9 cellular contexts compared by ENCODE assay signal in genomic region chr10:69425513-69426298, GRCh38. TPM values are rescaled to one million over a fixed set of nuclear protein-coding genes. Genes with fewer than 3 reads are reported as not detected.
DNase-seq lines count a peak whose midpoint lies in the region; ATAC-seq and TF ChIP-seq lines count a peak whose summit lies in the region.
"Had no signal": no experiment of that assay in that cellular context is flagged by ENCODE, and none has a peak within 500 bp of the region (broad histone marks: within the 10 kb centered on the region; RNA-seq: fewer than 3 reads in every experiment).

No MANE protein-coding gene starts in this region.

- no peaks in the 10 kb centered on the region for H3K36me3 Mint-ChIP-seq in activated T-cell treated with anti-CD3 and anti-CD28 coated beads, Interleukin-2, amount 50 U/mL, for 4 hours (ENCODE audit: insufficient read depth)

- no peaks in the 10 kb centered on the region for H4K20me1 ChIP-seq in PC-3 (ENCODE audit: low read length)

- no peaks in the 10 kb centered on the region for H3K9me3 ChIP-seq in PC-3 (ENCODE audit: low read length)
- H3K9me3 ChIP-seq in stomach, result no peaks in the 10 kb centered on the region
- H3K9me3 ChIP-seq in heart right ventricle, result no peaks in the 10 kb centered on the region

- TF ChIP-seq EP300 in stomach (IDR thresholded peaks at IDR 0.05), result no peak

- no peak for TF ChIP-seq POLR2A in stomach (IDR thresholded peaks at IDR 0.05)

- no TSS peak for BruUV-seq in PC-3 (replicated peaks; lab: Mats Ljungman, UMichigan)

- no peaks in the 10 kb centered on the region for H3K27me3 ChIP-seq in PC-3 (ENCODE audit: low read length)
- H3K27me3 ChIP-seq in stomach, result no peaks in the 10 kb centered on the region
- no peaks in the 10 kb centered on the region for H3K27me3 ChIP-seq in heart right ventricle

- TF ChIP-seq CTCF in PC-3 (conservative IDR thresholded peaks at IDR 0.05; ENCODE audit: low read depth, low read length) (no peak), epithelial cell of esophagus (IDR thresholded peaks at IDR 0.05; ENCODE audit: insufficient read depth, low read depth, low read length, missing control alignments) (no peak), stomach (IDR thresholded peaks at IDR 0.05) (no peak), heart right ventricle (IDR thresholded peaks at IDR 0.05) (no peak)

- POLR2A ChIA-PET in PC-3 (lab: Charles Lee; ENCODE audit: unreplicated experiment), result interaction anchor here (0.6 kb wide), 2 partner anchors 21 to 212 kb away, joined by 4 to 7 read pairs; no protein-coding TSS in a partner anchor

- in situ Hi-C loops in ACHN (cut with HindIII; ENCODE audit: low pct_ligation_motif_present, low pct_unique_long_range_greater_than_20kb, low sequenced_read_pairs), result loop anchor here (10.0 kb wide), 2 partner anchors 69 to 209 kb away; partner anchors contain the start of gene FAM241B

- WGBS in stomach, 5 donors, result 25 to 51% (median 31%) methylated on average over 5 of the region's 5 CpGs
- 69 to 71% methylated on average over 5 of the region's 5 CpGs for WGBS in heart right ventricle, 2 donors

- CTCF ChIA-PET in PC-3 (lab: Charles Lee), result interaction anchor here (0.6 to 1.7 kb wide), 4 partner anchors 17 to 211 kb away, joined by 3 to 6 read pairs (median 4); no protein-coding TSS in a partner anchor

- no peak overlapping the region for H3K4me2 ChIP-seq in PC-3 (ENCODE audit: low read length)

- no peaks in the 10 kb centered on the region for H3K79me2 ChIP-seq in PC-3 (ENCODE audit: low read length)

- H3K36me3 ChIP-seq in PC-3 (ENCODE audit: low read depth, low read length), result no peaks in the 10 kb centered on the region
- no peaks in the 10 kb centered on the region for H3K36me3 ChIP-seq in stomach
- H3K36me3 ChIP-seq in heart right ventricle, result no peaks in the 10 kb centered on the region

- no peaks in the 10 kb centered on the region for H3K27me3 Mint-ChIP-seq in activated T-cell treated with anti-CD3 and anti-CD28 coated beads, Interleukin-2, amount 50 U/mL, for 4 hours (ENCODE audit: low read depth)

- H3K9ac ChIP-seq in PC-3 (ENCODE audit: low read length), result no peak overlapping the region

- no peaks in the 10 kb centered on the region for H3F3A ChIP-seq in PC-3 (ENCODE audit: low read length, unreplicated experiment)

- peaks cover 19% of the 10 kb centered on the region for H3K4me1 ChIP-seq in PC-3 (ENCODE audit: insufficient read depth, low read length)
- H3K4me1 ChIP-seq in stomach, result peaks cover 21 to 60% (median 35%) of the 10 kb centered on the region in 4 donors
- H3K4me1 ChIP-seq in heart right ventricle, result peaks cover 0 to 18% (median 6%) of the 10 kb centered on the region in 9 donors

- H3K9me3 Mint-ChIP-seq in activated T-cell treated with anti-CD3 and anti-CD28 coated beads, Interleukin-2, amount 50 U/mL, for 4 hours, result no peaks in the 10 kb centered on the region

- intact Hi-C loops in PC-3 (cut with micrococcal nuclease) (loop anchor here (1.0 to 2.0 kb wide), 2 partner anchors 21 to 214 kb away; no protein-coding TSS in a partner anchor), stomach (cut with DNase I; ENCODE audit: low total_unique reads) (loop anchor here (5.0 kb wide), 1 partner anchor 82 kb away; no protein-coding TSS in a partner anchor), heart right ventricle (cut with DNase I) (loop anchor here in 7 of 10 donors (1.0 to 10.0 kb wide), 7 partner anchors 81 to 217 kb away; partner anchors contain the start of gene FAM241B (in 1 of the 7))

- H3K27ac ChIP-seq in PC-3 (ENCODE audit: low read length) (0 out of 2 replicates have a peak overlapping the region, but pooled peaks have one; percentile 1), stomach (peak overlapping the region; percentile 71 to 84 (median 82)), heart right ventricle (no peak overlapping the region)

- H3K4me3 ChIP-seq in PC-3 (ENCODE audit: low read length) (no peak overlapping the region), epithelial cell of esophagus (ENCODE audit: low read length) (no peak overlapping the region), stomach (no peak overlapping the region), heart right ventricle (no peak overlapping the region)

- no peak for DNase-seq in activated T-cell treated with anti-CD3 and anti-CD28 coated beads, Interleukin-2, amount 50 U/mL, for 4 hours
- DNase-seq in activated T-cell treated with anti-CD3 and anti-CD28 coated beads for 4 hours, result no peak
- DNase-seq in PC-3, result peak; percentile 89
- DNase-seq in epithelial cell of esophagus (ENCODE audit: low read depth), result peak; percentile 87
- peak; percentile 77 for DNase-seq in stomach
- DNase-seq in ACHN, result no peak
- no peak for DNase-seq in heart right ventricle
- DNase-seq: activated gamma-delta T cell treated with Interleukin-2 at 50 U/mL for 16 hours had no signal

- ATAC-seq in activated T-cell treated with anti-CD3 and anti-CD28 coated beads, Interleukin-2, amount 50 U/mL, for 4 hours, result peak; percentile 21 to 38
- ATAC-seq in PC-3, result peak; percentile 52; the same call in 1 of the 2 replicates
- ATAC-seq in HG02870 (IDR thresholded peaks at IDR 0.05; ENCODE audit: unreplicated experiment), result no peak
- no peak for ATAC-seq in heart right ventricle

- peak overlapping the region; percentile 8; the same call in 1 of the 2 replicates for H2AFZ ChIP-seq in PC-3 (ENCODE audit: low read length)

- H3K4me1 Mint-ChIP-seq in activated T-cell treated with anti-CD3 and anti-CD28 coated beads, Interleukin-2, amount 50 U/mL, for 4 hours (ENCODE audit: low read depth), result peaks cover 49% of the 10 kb centered on the region

- no peak overlapping the region for H3K4me3 Mint-ChIP-seq in activated T-cell treated with anti-CD3 and anti-CD28 coated beads, Interleukin-2, amount 50 U/mL, for 4 hours

- no peaks in the 10 kb centered on the region for H3K9me2 ChIP-seq in PC-3 (replicated peaks; ENCODE audit: low read length)

RNA-seq across cellular contexts. Expression of gene TACR2, which starts 9.0 kb away (rescaled TPM):
- under 1 TPM in 1 of 3 donors, not detected in 2; 0.11 TPM for total RNA-seq in activated T-cell treated with anti-CD3 and anti-CD28 coated beads, Interleukin-2, amount 50 U/mL, for 4 hours
- total RNA-seq in PC-3 (2014; rRNA removed), result 0.40 TPM in 1 of 2 replicates, not detected in the other
- total RNA-seq in stomach, result 100 to 1,000 TPM in 1 of 5 donors, 10 to 100 TPM in 3, 1 to 10 TPM in 1; 5.7 to 133 (median 14.3) TPM
- 10 to 100 TPM in 1 of 3 donors, under 1 TPM in 1, not detected in 1; 0.56 to 67.8 TPM for polyA plus RNA-seq in stomach
- under 1 TPM in 8 of 10 donors, not detected in 2; 0.15 to 0.93 (median 0.25) TPM for total RNA-seq in heart right ventricle
- under 1 TPM in 1 of 2 donors, not detected in 1; 0.13 TPM for polyA plus RNA-seq in heart right ventricle

RNA-seq across cellular contexts. Expression of gene TSPAN15, which starts 25.6 kb away (rescaled TPM):
- total RNA-seq in activated T-cell treated with anti-CD3 and anti-CD28 coated beads, Interleukin-2, amount 50 U/mL, for 4 hours, result 1 to 10 TPM in 2 of 3 donors, under 1 TPM in 1; 0.86 to 1.8 (median 1.4) TPM
- total RNA-seq in PC-3 (2014; rRNA removed) (186 and 212 TPM in 2 replicates), stomach (100 to 1,000 TPM in 1 of 5 donors, 10 to 100 TPM in 4; 23.5 to 153 (median 97.4) TPM), heart right ventricle (10 to 100 TPM in 5 of 10 donors, 1 to 10 TPM in 5; 5.0 to 16.5 (median 9.4) TPM)
- polyA plus RNA-seq in stomach (10 to 100 TPM; 35.4 to 67.8 (median 55.8) TPM), heart right ventricle (10 to 100 TPM; 15.4 to 18.2 TPM)

Comparison
In these comparisons a context has a peak if more than half of its experiments do, and no peak if none do; other contexts are left out.
1. ATAC-seq: peak in activated T-cell treated with anti-CD3 and anti-CD28 coated beads, Interleukin-2, amount 50 U/mL, for 4 hours (2 of 2) and PC-3 (single experiment); none in HG02870 (single experiment) and heart right ventricle (0 of 8).
2. DNase-seq: peak in PC-3 (single experiment), epithelial cell of esophagus (single experiment) and stomach (single experiment); none in activated T-cell treated with anti-CD3 and anti-CD28 coated beads, Interleukin-2, amount 50 U/mL, for 4 hours (single experiment), activated T-cell treated with anti-CD3 and anti-CD28 coated beads for 4 hours (single experiment), ACHN (single experiment) and heart right ventricle (0 of 2).
3. H3K27ac ChIP-seq: peak in PC-3 (single experiment) and stomach (5 of 5); none in heart right ventricle (0 of 10).